Comparison of ENCODE assay signal across 1 cellular context in genomic region chr21:43944181-43944633, GRCh38.
TF ChIP-seq lines count a peak whose summit lies in the region.

No MANE protein-coding gene starts in this region.

TF ChIP-seq in GM23338, 12 proteins besides CTCF, POLR2A, EP300 and RAD21 (continued from another document):
- no peak for TF ChIP-seq REST (IDR thresholded peaks at IDR 0.05; ENCODE audit: unreplicated experiment)
